In genomic region chr13:93771782-93772181, GRCh38 we compare ENCODE assay signal across 12 cellular contexts.
"Had no signal": no experiment of that assay in that cellular context is flagged by ENCODE, and none has a peak within 500 bp of the region (broad histone marks: within the 10 kb centered on the region; RNA-seq: fewer than 3 reads in every experiment).

No MANE protein-coding gene starts in this region.

- DNase-seq: activated CD4-positive, alpha-beta T cell treated with anti-CD3 and anti-CD28 coated beads, Interleukin-2, amount 50 U/mL, for 4 hours; activated CD4-positive, CD25-positive, alpha-beta regulatory T cell treated with anti-CD3 and anti-CD28 coated beads, Interleukin-2, amount 50 U/mL, for 72 hours; activated naive CD4-positive, alpha-beta T cell treated with Interleukin-2 at 50 U/mL for 16 hours; activated T-cell treated with anti-CD3 and anti-CD28 coated beads for 4 hours; colonic mucosa; foreskin melanocyte; immature natural killer cell; left cardiac atrium; lower lobe of right lung; pancreas; thyroid gland had no signal

- H3K4me3 ChIP-seq: ascending aorta, colonic mucosa, lower lobe of right lung, pancreas, thyroid gland had no signal
